ENCODE assay signal across 8 cellular contexts in genomic region chr17:39621523-39622379, GRCh38. TPM values are rescaled to one million over a fixed set of nuclear protein-coding genes. Genes with fewer than 3 reads are reported as not detected.
DNase-seq lines count a peak whose midpoint lies in the region; ATAC-seq and TF ChIP-seq lines count a peak whose summit lies in the region.

No MANE protein-coding gene starts in this region.

- no peak overlapping the region for H3K14ac ChIP-seq in neuronal stem cell (ENCODE audit: low read length)

- H3K9me3 Mint-ChIP-seq in stimulated activated naive CD8-positive, alpha-beta T cell treated with anti-CD3 and anti-CD28 coated beads, Interleukin-15, amount 100 ng/mL, for 72 hours: no peaks in the 10 kb centered on the region

- peaks cover 10 to 73% (median 54%) of the 10 kb centered on the region in 3 experiments for H3K27me3 ChIP-seq in neuronal stem cell (ENCODE audit: control insufficient read depth in 3 of 3, insufficient read depth in 3 of 3, low read depth in 1 of 3, low read length in 3 of 3)

- H3K4me1 Mint-ChIP-seq in stimulated activated naive CD8-positive, alpha-beta T cell treated with anti-CD3 and anti-CD28 coated beads, Interleukin-15, amount 100 ng/mL, for 72 hours: peaks cover 38% of the 10 kb centered on the region

- no peak overlapping the region for H4K8ac ChIP-seq in neuronal stem cell (ENCODE audit: low read depth, low read length)

- no CpG with 5 or more reads among the region's 26 CpGs for WGBS in neuronal stem cell (ENCODE audit: extremely low coverage in 2 of 2, insufficient read length in 2 of 2, insufficient replicate concordance in 1 of 2), 2 donors

- no peaks in the 10 kb centered on the region for H3K79me1 ChIP-seq in neuronal stem cell (ENCODE audit: low read depth, low read length)

- no peak overlapping the region for H2BK120ac ChIP-seq in neuronal stem cell (ENCODE audit: low read depth, low read length)

- H4K91ac ChIP-seq in neuronal stem cell (ENCODE audit: low read depth, low read length, poor library complexity): no peak overlapping the region

- H3K4me3 Mint-ChIP-seq in stimulated activated naive CD8-positive, alpha-beta T cell treated with anti-CD3 and anti-CD28 coated beads, Interleukin-15, amount 100 ng/mL, for 72 hours: peak overlapping the region; percentile 76 to 85

- no peak overlapping the region for H3K9ac ChIP-seq in neuronal stem cell (ENCODE audit: low read depth, low read length, poor library complexity)

- no peak overlapping the region for H3K23ac ChIP-seq in neuronal stem cell (ENCODE audit: low read depth, low read length, poor library complexity)

- H3K4me1 ChIP-seq in neuronal stem cell (ENCODE audit: control insufficient read depth in 2 of 2, insufficient read depth in 1 of 2, low read depth in 1 of 2, low read length in 2 of 2): peaks cover 9 to 12% of the 10 kb centered on the region in 2 donors

- peak; percentile 89 for DNase-seq in Ammon's horn (ENCODE audit: low spot score)
- peak; percentile 92 for DNase-seq in GM19238 (ENCODE audit: insufficient read length, low spot score)
- peak; percentile 70 for DNase-seq in LHCN-M2 (ENCODE audit: low read depth)
- peak; percentile 85 for DNase-seq in RPMI8226
- DNase-seq in activated T-helper 1 cell treated with Interleukin-2 at 50 U/mL for 16 hours (ENCODE audit: low read depth): peak; percentile 79
- peak; percentile 69 for DNase-seq in fibroblast of mammary gland (ENCODE audit: low read depth)
- DNase-seq in neuronal stem cell (ENCODE audit: low spot score): peak; percentile 90
- DNase-seq in stimulated activated naive CD8-positive, alpha-beta T cell treated with anti-CD3 and anti-CD28 coated beads, Interleukin-15, amount 100 ng/mL, for 72 hours: peak; percentile 89 to 94

- H2AFZ ChIP-seq in neuronal stem cell (ENCODE audit: low read length): peak overlapping the region; percentile 77

- no peak overlapping the region for H2AK5ac ChIP-seq in neuronal stem cell (ENCODE audit: low read depth, low read length)

- H3K27me3 Mint-ChIP-seq in stimulated activated naive CD8-positive, alpha-beta T cell treated with anti-CD3 and anti-CD28 coated beads, Interleukin-15, amount 100 ng/mL, for 72 hours: peaks cover 49% of the 10 kb centered on the region

- peak; percentile 73 for ATAC-seq in stimulated activated naive CD8-positive, alpha-beta T cell treated with anti-CD3 and anti-CD28 coated beads, Interleukin-15, amount 100 ng/mL, for 72 hours

- no peak overlapping the region for H3K4me3 ChIP-seq in fibroblast of mammary gland (ENCODE audit: control insufficient read depth, low read depth, low read length)
- H3K4me3 ChIP-seq in neuronal stem cell (ENCODE audit: low read length in 2 of 2): no peak overlapping the region

- H3K27ac Mint-ChIP-seq in stimulated activated naive CD8-positive, alpha-beta T cell treated with anti-CD3 and anti-CD28 coated beads, Interleukin-15, amount 100 ng/mL, for 72 hours: peak overlapping the region in 1 of 2 donors; percentile 86

- no peak overlapping the region for H3K18ac ChIP-seq in neuronal stem cell (ENCODE audit: low read length)

- no peak overlapping the region for H2BK15ac ChIP-seq in neuronal stem cell (ENCODE audit: low read length)

- H3K4me2 ChIP-seq in neuronal stem cell (ENCODE audit: insufficient read depth, low read length, poor library complexity, severe bottlenecking): no peak overlapping the region

- H3K4ac ChIP-seq in neuronal stem cell (ENCODE audit: low read length): no peak overlapping the region

- no peak overlapping the region for H2BK12ac ChIP-seq in neuronal stem cell (ENCODE audit: low read length)

- no peaks in the 10 kb centered on the region for H3K9me3 ChIP-seq in neuronal stem cell (replicated peaks in 1 of 2; ENCODE audit: control insufficient read depth in 2 of 2, insufficient read depth in 1 of 2, low read depth in 1 of 2, low read length in 2 of 2)

- no peak overlapping the region for H3K27ac ChIP-seq in neuronal stem cell (replicated peaks; ENCODE audit: low read length)

- TF ChIP-seq CTCF in fibroblast of mammary gland (conservative IDR thresholded peaks at IDR 0.05; ENCODE audit: control insufficient read depth, insufficient read depth, low read depth, low read length): peak; percentile 100

- H2BK5ac ChIP-seq in neuronal stem cell (ENCODE audit: low read length): no peak overlapping the region

- no peaks in the 10 kb centered on the region for H3K36me3 ChIP-seq in neuronal stem cell (replicated peaks in 1 of 2; ENCODE audit: control insufficient read depth in 2 of 2, insufficient read depth in 2 of 2, low read length in 2 of 2)

RNA-seq across cellular contexts. Expression of gene PPP1R1B, which starts 5.0 kb away (rescaled TPM):
- total RNA-seq in LHCN-M2 (2014; rRNA removed): not detected in 2 replicates
- not detected for polyA plus RNA-seq in LHCN-M2 (2012)
- 0.39 TPM for polyA plus RNA-seq in neuronal stem cell (2013, experiment 1 of 2)
- 0.21 TPM for polyA plus RNA-seq in neuronal stem cell (2013, experiment 2 of 2)

RNA-seq across cellular contexts. Expression of gene NEUROD2, which starts 14.0 kb away (rescaled TPM):
- total RNA-seq in LHCN-M2 (2014; rRNA removed): not detected in 2 replicates
- polyA plus RNA-seq in LHCN-M2 (2012): not detected
- polyA plus RNA-seq in neuronal stem cell (2013, experiment 1 of 2): not detected
- not detected for polyA plus RNA-seq in neuronal stem cell (2013, experiment 2 of 2)

RNA-seq across cellular contexts. Expression of gene STARD3, which starts 15.2 kb away (rescaled TPM):
- total RNA-seq in LHCN-M2 (2014; rRNA removed): 36.4 and 46.0 TPM in 2 replicates
- polyA plus RNA-seq in LHCN-M2 (2012): 39.9 TPM
- 65.0 TPM for polyA plus RNA-seq in neuronal stem cell (2013, experiment 1 of 2)
- 70.1 TPM for polyA plus RNA-seq in neuronal stem cell (2013, experiment 2 of 2)

RNA-seq across cellular contexts. Expression of gene TCAP, which starts 43.4 kb away (rescaled TPM):
- 0.40 TPM in 1 of 2 replicates, not detected in the other for total RNA-seq in LHCN-M2 (2014; rRNA removed)
- 0.29 TPM for polyA plus RNA-seq in LHCN-M2 (2012)
- polyA plus RNA-seq in neuronal stem cell (2013, experiment 1 of 2): 0.88 TPM
- polyA plus RNA-seq in neuronal stem cell (2013, experiment 2 of 2): 0.87 TPM

RNA-seq across cellular contexts. Expression of gene PNMT, which starts 46.5 kb away (rescaled TPM):
- total RNA-seq in LHCN-M2 (2014; rRNA removed): 0.17 TPM in 1 of 2 replicates, not detected in the other
- polyA plus RNA-seq in LHCN-M2 (2012): 0.26 TPM
- polyA plus RNA-seq in neuronal stem cell (2013, experiment 1 of 2): 0.95 TPM
- 1.0 TPM for polyA plus RNA-seq in neuronal stem cell (2013, experiment 2 of 2)
